Comparison of ENCODE assay signal across 1 cellular context in genomic region chr3:46971742-46972141, GRCh38.
TF ChIP-seq lines count a peak whose summit lies in the region.

No MANE protein-coding gene starts in this region.

TF ChIP-seq in SK-N-SH, 30 proteins besides CTCF, POLR2A, EP300 and RAD21 (continued from another document):
- no peak for TF ChIP-seq POLR2AphosphoS5 (IDR thresholded peaks at IDR 0.05; ENCODE audit: low read depth, low read length)
- no peak for TF ChIP-seq NRF1 (IDR thresholded peaks at IDR 0.05; ENCODE audit: low read depth, low read length)
- no peak for TF ChIP-seq FOXJ3 (CRISPR knock-in tag; IDR thresholded peaks at IDR 0.05)
- TF ChIP-seq RFX5 (IDR thresholded peaks at IDR 0.05; ENCODE audit: low read length), result no peak
- TF ChIP-seq, protein P1, sequence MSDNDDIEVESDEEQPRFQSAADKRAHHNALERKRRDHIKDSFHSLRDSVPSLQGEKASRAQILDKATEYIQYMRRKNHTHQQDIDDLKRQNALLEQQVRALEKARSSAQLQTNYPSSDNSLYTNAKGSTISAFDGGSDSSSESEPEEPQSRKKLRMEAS (IDR thresholded peaks at IDR 0.05; ENCODE audit: low read depth), result no peak
- no peak for TF ChIP-seq USF2 (IDR thresholded peaks at IDR 0.05; ENCODE audit: borderline replicate concordance, low read depth, low read length)
